11 cellular contexts compared by ENCODE assay signal in the genomic region with DNA sequence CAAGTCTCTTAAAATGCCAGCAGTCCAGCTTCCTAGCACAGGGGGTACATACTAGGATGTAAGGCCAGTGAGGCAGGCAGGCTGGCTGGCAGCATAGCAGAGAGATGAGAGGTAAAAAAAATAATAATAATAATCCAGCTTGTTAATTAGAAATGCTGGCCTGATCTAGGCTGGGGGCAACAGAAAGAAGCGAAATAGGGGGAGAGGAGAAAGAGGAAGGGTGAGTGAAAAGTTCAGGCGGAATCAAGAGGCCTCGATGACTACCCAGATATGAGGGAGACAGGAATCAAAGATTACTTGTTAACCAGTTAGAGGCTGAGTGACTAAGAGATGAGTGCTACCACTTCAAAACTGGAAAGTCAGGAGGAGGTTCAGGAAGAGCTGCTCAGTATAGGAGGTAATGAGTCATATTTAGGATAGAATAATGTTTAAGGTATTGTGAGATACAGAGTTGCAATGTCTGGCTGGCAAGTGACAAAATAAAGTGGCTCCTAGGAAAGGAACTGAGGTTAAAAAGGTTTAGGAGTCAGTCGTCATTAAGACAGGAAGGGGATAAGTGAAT. TPM values are rescaled to one million over a fixed set of nuclear protein-coding genes. Genes with fewer than 3 reads are reported as not detected.
DNase-seq lines count a peak whose midpoint lies in the region; ATAC-seq and TF ChIP-seq lines count a peak whose summit lies in the region.
"Had no signal": no experiment of that assay in that cellular context is flagged by ENCODE, and none has a peak within 500 bp of the region (broad histone marks: within the 10 kb centered on the region; RNA-seq: fewer than 3 reads in every experiment).

No MANE protein-coding gene starts in this region.

- H3K9me3 Mint-ChIP-seq in activated CD4-positive, alpha-beta T cell treated with anti-CD3 and anti-CD28 coated beads, Interleukin-2, amount 10 ng/mL, durations not matched to agents 7 days and 5 days, result no peaks in the 10 kb centered on the region

- no peak overlapping the region for H2AFZ ChIP-seq in PC-9

- no peak for DNase-seq in activated CD4-positive, alpha-beta T cell treated with anti-CD3 and anti-CD28 coated beads, Interleukin-2, amount 10 ng/mL, durations not matched to agents 7 days and 5 days
- DNase-seq in activated CD4-positive, alpha-beta T cell treated with anti-CD3 and anti-CD28 coated beads, Interleukin-2, amount 50 U/mL, for 1 hour, result no peak
- DNase-seq in PC-9, result peak in 1 of 2 experiments; percentile 98
- peak; percentile 79 for DNase-seq in dermis blood vessel endothelial cell
- no peak for DNase-seq in aorta
- no peak for DNase-seq in body of pancreas
- DNase-seq: activated CD8-positive, alpha-beta memory T cell treated with anti-CD3 and anti-CD28 coated beads, Interleukin-2, amount 50 U/mL, for 4 hours; NCI-H524; occipital lobe had no signal

- H3K27ac ChIP-seq in PC-9 (peak overlapping the region; percentile 87), aorta (ENCODE audit: low read depth in 1 of 2, low read length in 2 of 2) (no peak overlapping the region), body of pancreas (no peak overlapping the region)

- H3K27ac Mint-ChIP-seq in activated CD4-positive, alpha-beta T cell treated with anti-CD3 and anti-CD28 coated beads, Interleukin-2, amount 10 ng/mL, durations not matched to agents 7 days and 5 days, result peak overlapping the region; percentile 76

- no peak for TF ChIP-seq POLR2A in body of pancreas (IDR thresholded peaks at IDR 0.05)

- H3K4me2 ChIP-seq in PC-9 (peak overlapping the region; percentile 93), skeletal muscle satellite cell (ENCODE audit: low read length) (peak overlapping the region; percentile 85)

- H3K27me3 ChIP-seq in PC-9 (ENCODE audit: insufficient read depth, low read depth) (no peaks in the 10 kb centered on the region), skeletal muscle satellite cell (ENCODE audit: control insufficient read depth, insufficient read depth, low read length) (no peaks in the 10 kb centered on the region), aorta (ENCODE audit: control insufficient read depth in 1 of 2, insufficient read depth in 2 of 2, low read length in 1 of 2) (no peaks in the 10 kb centered on the region), body of pancreas (no peaks in the 10 kb centered on the region)

- WGBS in aorta, 2 donors, result 46 to 54% methylated on average over 4 of the region's 4 CpGs
- WGBS in body of pancreas, 2 donors, result 34 to 48% methylated on average over 4 of the region's 4 CpGs

- H3K4me3 ChIP-seq in PC-9 (peak overlapping the region; percentile 21; the same call in 1 of the 2 replicates), skeletal muscle satellite cell (ENCODE audit: low read length) (no peak overlapping the region), aorta (ENCODE audit: low read length in 2 of 2) (no peak overlapping the region), body of pancreas (no peak overlapping the region)

- POLR2A ChIA-PET in activated CD4-positive, alpha-beta T cell treated with anti-CD3 and anti-CD28 coated beads, Interleukin-2, amount 10 ng/mL, durations not matched to agents 7 days and 5 days (lab: Charles Lee), result no interaction called here
- POLR2A ChIA-PET in PC-9 (lab: Charles Lee; ENCODE audit: unreplicated experiment), result interaction anchor here (0.6 kb wide), 3 partner anchors 148 to 1334 kb away, joined by 3 to 4 read pairs (median 3); no protein-coding TSS in a partner anchor

- H3K36me3 ChIP-seq in PC-9 (ENCODE audit: low read depth), result 0 out of 2 replicates have a peak, but pooled peaks cover 5% of the 10 kb centered on the region
- H3K36me3 ChIP-seq in skeletal muscle satellite cell (ENCODE audit: insufficient read depth, low read length), result no peaks in the 10 kb centered on the region
- H3K36me3 ChIP-seq in aorta (ENCODE audit: control insufficient read depth in 1 of 2, insufficient read depth in 2 of 2, low read length in 1 of 2), result no peaks in the 10 kb centered on the region
- H3K36me3 ChIP-seq in body of pancreas (replicated peaks in 1 of 2; ENCODE audit: insufficient read depth in 1 of 2, low read depth in 2 of 2), result no peaks in the 10 kb centered on the region

- peaks cover 7% of the 10 kb centered on the region for H3K36me3 Mint-ChIP-seq in activated CD4-positive, alpha-beta T cell treated with anti-CD3 and anti-CD28 coated beads, Interleukin-2, amount 10 ng/mL, durations not matched to agents 7 days and 5 days (ENCODE audit: low read depth)

- no TSS peak for BruUV-seq in PC-9 (replicated peaks; lab: Mats Ljungman, UMichigan)

- peaks cover 36% of the 10 kb centered on the region for H3F3A ChIP-seq in PC-9 (ENCODE audit: insufficient read depth, low read depth)

- H3K4me1 Mint-ChIP-seq in activated CD4-positive, alpha-beta T cell treated with anti-CD3 and anti-CD28 coated beads, Interleukin-2, amount 10 ng/mL, durations not matched to agents 7 days and 5 days, result peaks cover 52% of the 10 kb centered on the region

- H3K4me1 ChIP-seq in PC-9 (replicated peaks; ENCODE audit: insufficient read depth) (peaks cover 47% of the 10 kb centered on the region), skeletal muscle satellite cell (ENCODE audit: control insufficient read depth, insufficient read depth, low read length) (peaks cover 47% of the 10 kb centered on the region), aorta (ENCODE audit: control insufficient read depth in 1 of 2, insufficient read depth in 2 of 2, low read length in 2 of 2) (peaks cover 0 to 3% of the 10 kb centered on the region in 2 donors), body of pancreas (peaks cover 16% of the 10 kb centered on the region)

- peaks cover 35% of the 10 kb centered on the region for H3K79me2 ChIP-seq in PC-9 (ENCODE audit: low read depth)

- H3K9ac ChIP-seq in skeletal muscle satellite cell (ENCODE audit: low read depth, low read length), result peak overlapping the region; percentile 62

- no peaks in the 10 kb centered on the region for H4K20me1 ChIP-seq in PC-9 (ENCODE audit: insufficient read depth)

- no peak for ATAC-seq in HG03460 (IDR thresholded peaks at IDR 0.05; ENCODE audit: unreplicated experiment)
- no peak for ATAC-seq in aorta (ENCODE audit: low FRiP score)
- no peak for ATAC-seq in body of pancreas

- no peak for TF ChIP-seq CTCF in PC-9 (conservative IDR thresholded peaks at IDR 0.05)
- no peak for TF ChIP-seq CTCF in body of pancreas (IDR thresholded peaks at IDR 0.05)

- no peaks in the 10 kb centered on the region for H3K9me2 ChIP-seq in PC-9 (ENCODE audit: insufficient read depth)

- CTCF ChIA-PET in activated CD4-positive, alpha-beta T cell treated with anti-CD3 and anti-CD28 coated beads, Interleukin-2, amount 10 ng/mL, durations not matched to agents 7 days and 5 days (lab: Charles Lee), result interaction anchor here (0.6 to 2.2 kb wide), 9 partner anchors 9 to 293 kb away, joined by 3 to 9 read pairs (median 5); no protein-coding TSS in a partner anchor
- CTCF ChIA-PET in PC-9 (lab: Charles Lee), result interaction anchor here (0.5 to 1.6 kb wide), 5 partner anchors 126 to 322 kb away, joined by 4 to 8 read pairs (median 4); no protein-coding TSS in a partner anchor

- H3K9me3 ChIP-seq in PC-9 (ENCODE audit: insufficient read depth, low read depth) (no peaks in the 10 kb centered on the region), skeletal muscle satellite cell (replicated peaks; ENCODE audit: low read length) (no peaks in the 10 kb centered on the region), aorta (ENCODE audit: control insufficient read depth, low read length) (no peaks in the 10 kb centered on the region), body of pancreas (no peaks in the 10 kb centered on the region)

- intact Hi-C loops in PC-9 (cut with micrococcal nuclease; ENCODE audit: unreplicated experiment) (loop anchor here (1.0 to 5.0 kb wide), 5 partner anchors 127 to 1095 kb away; no protein-coding TSS in a partner anchor), aorta (cut with DNase I) (loop anchor here in 1 of 2 donors (5.0 kb wide), 1 partner anchor 125 kb away; no protein-coding TSS in a partner anchor), body of pancreas (cut with DNase I) (no loop called here)

- no peaks in the 10 kb centered on the region for H3K27me3 Mint-ChIP-seq in activated CD4-positive, alpha-beta T cell treated with anti-CD3 and anti-CD28 coated beads, Interleukin-2, amount 10 ng/mL, durations not matched to agents 7 days and 5 days

- H3K4me3 Mint-ChIP-seq in activated CD4-positive, alpha-beta T cell treated with anti-CD3 and anti-CD28 coated beads, Interleukin-2, amount 10 ng/mL, durations not matched to agents 7 days and 5 days, result no peak overlapping the region

RNA-seq across cellular contexts. Expression of gene ALKBH8, which starts 2.8 kb away (rescaled TPM):
- 1 to 10 TPM; 8.3 to 8.9 TPM for total RNA-seq in activated CD4-positive, alpha-beta T cell treated with anti-CD3 and anti-CD28 coated beads, Interleukin-2, amount 10 ng/mL, durations not matched to agents 7 days and 5 days
- total RNA-seq in PC-9 (2021), result 4.2 and 4.4 TPM in 2 replicates
- 6.8 and 10.9 TPM in 2 replicates for total RNA-seq in dermis blood vessel endothelial cell
- 9.6 and 9.9 TPM in 2 replicates for total RNA-seq in skeletal muscle satellite cell (2012; rRNA removed)
- 1 to 10 TPM; 7.1 to 9.1 TPM for total RNA-seq in aorta
- polyA plus RNA-seq in aorta, result 1 to 10 TPM; 4.3 to 5.9 TPM
- total RNA-seq in body of pancreas, result 1 to 10 TPM; 2.6 to 3.6 TPM

RNA-seq across cellular contexts. Expression of gene ELMOD1, which starts 28.2 kb away (rescaled TPM):
- total RNA-seq in activated CD4-positive, alpha-beta T cell treated with anti-CD3 and anti-CD28 coated beads, Interleukin-2, amount 10 ng/mL, durations not matched to agents 7 days and 5 days, result not detected
- total RNA-seq in PC-9 (2021) (not detected in 2 replicates), dermis blood vessel endothelial cell (0.17 and 2.1 TPM in 2 replicates), aorta (under 1 TPM; 0.32 to 0.33 TPM), body of pancreas (not detected)
- under 0.01 and 0.87 TPM in 2 replicates for total RNA-seq in skeletal muscle satellite cell (2012; rRNA removed)
- not detected for polyA plus RNA-seq in aorta
